Comparison of ENCODE assay signal across 8 cellular contexts in the genomic region with DNA sequence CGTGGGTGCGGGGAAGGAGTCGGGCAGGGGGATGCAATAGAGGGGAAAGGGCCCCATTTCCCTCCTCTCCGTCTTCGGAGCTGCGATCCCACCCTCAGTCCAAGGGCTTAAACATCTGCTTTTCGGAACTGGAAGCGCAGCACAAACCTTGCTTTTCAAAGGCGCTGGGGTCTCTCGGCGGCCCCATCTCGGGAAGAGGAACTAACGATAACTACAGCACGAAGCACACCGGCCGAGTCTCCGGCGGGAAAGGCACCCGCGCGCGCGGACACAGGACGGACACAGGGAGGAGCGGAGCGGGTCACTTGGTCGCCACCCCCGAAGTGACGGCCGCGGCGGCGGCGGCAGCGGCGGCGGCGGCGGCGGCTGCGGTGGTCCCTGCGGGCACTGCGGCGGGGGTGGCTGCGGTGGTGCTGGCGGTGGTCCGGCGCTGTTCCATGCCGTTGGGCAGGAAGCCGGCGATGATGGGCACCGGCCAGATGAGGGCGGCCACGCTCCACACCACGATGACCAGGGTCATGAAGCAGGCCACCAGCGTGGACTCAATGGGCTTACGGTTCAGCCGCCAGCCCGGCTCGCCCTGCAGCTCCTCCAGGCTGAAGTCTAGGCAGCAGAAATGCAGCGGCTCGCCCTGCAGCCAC. TPM values are rescaled to one million over a fixed set of nuclear protein-coding genes. Genes with fewer than 3 reads are reported as not detected.
A peak's percentile ranks its signal among the peaks of the same experiment; 100 is the strongest.
DNase-seq lines count a peak whose midpoint lies in the region; ATAC-seq and TF ChIP-seq lines count a peak whose summit lies in the region.

No MANE protein-coding gene starts in this region.

- peak overlapping the region in 1 of 21 experiments; percentile 51 for H3K27ac ChIP-seq in skin epidermis

- TF ChIP-seq CTCF in choroid plexus epithelial cell (conservative IDR thresholded peaks at IDR 0.05; ENCODE audit: low read depth, low read length) (peak; percentile 70), kidney epithelial cell (IDR thresholded peaks at IDR 0.05; ENCODE audit: insufficient read depth, low read length, poor library complexity, severe bottlenecking) (peak; percentile 51)

- peaks cover 2% of the 10 kb centered on the region for H3K27me3 ChIP-seq in kidney epithelial cell (ENCODE audit: control insufficient read depth, insufficient read depth, low read length)

- no peaks in the 10 kb centered on the region for H3K36me3 ChIP-seq in kidney epithelial cell (ENCODE audit: control insufficient read depth, insufficient read depth, low read length)

- H3K4me3 ChIP-seq in choroid plexus epithelial cell (ENCODE audit: low read depth, low read length) (peak overlapping the region; percentile 67), kidney epithelial cell (ENCODE audit: low read depth, low read length) (peak overlapping the region; percentile 52), skin epidermis (peak overlapping the region; percentile 36 to 57 (median 47))

- DNase-seq in COR-L47 (lab: John Stamatoyannopoulos, UW) (peak; percentile 31), HuH-7 (ENCODE audit: low spot score) (peak; percentile 93), SKM-1 (lab: John Stamatoyannopoulos, UW; ENCODE audit: unreplicated experiment) (peak; percentile 31), choroid plexus epithelial cell (ENCODE audit: low read depth) (peak; percentile 83), kidney epithelial cell (ENCODE audit: low read depth) (no peak), NCI-H128 (lab: John Stamatoyannopoulos, UW; ENCODE audit: unreplicated experiment) (no peak)

- peak; percentile 17 for ATAC-seq in GM19372 (IDR thresholded peaks at IDR 0.05; ENCODE audit: low read depth, unreplicated experiment)

RNA-seq across cellular contexts. Expression of a gene that starts 1.1 kb away (rescaled TPM):
- total RNA-seq in kidney epithelial cell: 1.1 and 5.8 TPM in 2 replicates

Comparison
In these comparisons a context has a peak if more than half of its experiments do, and no peak if none do; other contexts are left out.
1. DNase-seq: peak in COR-L47 (single experiment), HuH-7 (single experiment), SKM-1 (single experiment) and choroid plexus epithelial cell (single experiment); none in kidney epithelial cell (single experiment) and NCI-H128 (single experiment).
2. Peak in every context shown above with its lines, with median percentiles within 50 percentile points of each other: H3K4me3 ChIP-seq.